26 cellular contexts compared by ENCODE assay signal in the genomic region with DNA sequence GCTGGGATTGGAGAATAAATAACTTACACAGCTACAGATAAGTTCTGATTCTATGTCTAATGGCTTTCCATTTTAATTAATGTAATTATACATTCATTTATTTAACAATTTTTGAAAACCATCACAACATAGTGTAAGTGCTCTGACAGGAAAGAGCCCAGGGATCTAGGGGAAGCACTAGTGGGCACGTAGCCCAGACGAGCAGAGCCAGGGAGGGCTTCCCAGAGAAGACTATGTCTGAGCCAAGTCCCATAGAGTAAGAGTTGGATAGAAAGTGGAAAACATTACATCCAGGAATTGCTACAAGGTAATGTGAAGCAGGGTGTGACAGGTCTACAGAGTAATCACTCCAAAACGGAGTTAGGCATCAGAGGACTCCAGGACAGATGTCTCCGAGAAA. TPM values are rescaled to one million over a fixed set of nuclear protein-coding genes. Genes with fewer than 3 reads are reported as not detected.
DNase-seq lines count a peak whose midpoint lies in the region; ATAC-seq, FAIRE-seq and TF ChIP-seq lines count a peak whose summit lies in the region.
"Had no signal": no experiment of that assay in that cellular context is flagged by ENCODE, and none has a peak within 500 bp of the region (broad histone marks: within the 10 kb centered on the region; RNA-seq: fewer than 3 reads in every experiment).

No MANE protein-coding gene starts in this region.

- no peak for FAIRE-seq in urothelium cell line (lab: Jason Lieb, UNC)
- FAIRE-seq: A204.1, GM12891, H1, RCC 7860 had no signal

- no peaks in the 10 kb centered on the region for H3K9me3 Mint-ChIP-seq in T-helper 2 cell treated with Interferon-gamma antibody and Interleukin-4, amounts not matched to agents 5 μg/mL and 100 μg/mL, for 36 hours
- H3K9me3 Mint-ChIP-seq: CD8-positive, alpha-beta T cell had no signal

- H3K36me3 ChIP-seq in left ventricle myocardium inferior: no peaks in the 10 kb centered on the region

- TF ChIP-seq CTCF in left ventricle myocardium inferior (IDR thresholded peaks at IDR 0.05; ENCODE audit: borderline replicate concordance) (no peak), VCaP (conservative IDR thresholded peaks at IDR 0.05) (no peak)

- H3K4me3 ChIP-seq in left ventricle myocardium inferior: no peak overlapping the region
- H3K4me3 ChIP-seq: BLaER1 treated with 17β-estradiol and CSF1 and Interleukin-3, amounts not matched to agents 10 nM and 100 nM had no signal

- no peaks in the 10 kb centered on the region for H3K4me1 ChIP-seq in left ventricle myocardium inferior

- no peaks in the 10 kb centered on the region for H3K4me1 Mint-ChIP-seq in T-helper 2 cell treated with Interferon-gamma antibody and Interleukin-4, amounts not matched to agents 5 μg/mL and 100 μg/mL, for 36 hours (ENCODE audit: low read depth)

- no peaks in the 10 kb centered on the region for H3K27me3 ChIP-seq in left ventricle myocardium inferior (ENCODE audit: low read depth)
- H3K27me3 ChIP-seq: BLaER1 treated with 17β-estradiol and CSF1 and Interleukin-3, amounts not matched to agents 10 nM and 100 nM had no signal

- no peaks in the 10 kb centered on the region for H3K27me3 Mint-ChIP-seq in T-helper 2 cell treated with Interferon-gamma antibody and Interleukin-4, amounts not matched to agents 5 μg/mL and 100 μg/mL, for 36 hours (ENCODE audit: low read depth)

- peak; percentile 23 for ATAC-seq in left ventricle myocardium superior
- ATAC-seq in HG03354 (IDR thresholded peaks at IDR 0.05; ENCODE audit: poor library complexity, severe bottlenecking, unreplicated experiment): no peak
- ATAC-seq: CD8-positive, alpha-beta T cell had no signal

- H3K36me3 Mint-ChIP-seq in T-helper 2 cell treated with Interferon-gamma antibody and Interleukin-4, amounts not matched to agents 5 μg/mL and 100 μg/mL, for 36 hours (ENCODE audit: low read depth): peaks cover 3% of the 10 kb centered on the region

- no peak overlapping the region for H3K4me3 Mint-ChIP-seq in T-helper 2 cell treated with Interferon-gamma antibody and Interleukin-4, amounts not matched to agents 5 μg/mL and 100 μg/mL, for 36 hours
- H3K4me3 Mint-ChIP-seq: CD8-positive, alpha-beta T cell had no signal

- H3K9me3 ChIP-seq in left ventricle myocardium inferior (replicated peaks): no peaks in the 10 kb centered on the region
- H3K9me3 ChIP-seq: BLaER1 treated with 17β-estradiol and CSF1 and Interleukin-3, amounts not matched to agents 10 nM and 100 nM; SK-N-SH had no signal

- H3K27ac Mint-ChIP-seq in T-helper 2 cell treated with Interferon-gamma antibody and Interleukin-4, amounts not matched to agents 5 μg/mL and 100 μg/mL, for 36 hours: no peak overlapping the region

- intact Hi-C loops in left ventricle myocardium superior (cut with micrococcal nuclease) (no loop called here), left ventricle myocardium inferior (cut with micrococcal nuclease) (no loop called here)

- DNase-seq in left ventricle myocardium superior: no peak
- DNase-seq in left ventricle myocardium inferior: no peak
- DNase-seq in lung microvascular endothelial cell (ENCODE audit: low read depth in 2 of 2): peak; percentile 24 to 68
- DNase-seq in T-helper 2 cell treated with Interferon-gamma antibody and Interleukin-4, amounts not matched to agents 5 μg/mL and 100 μg/mL, for 36 hours (ENCODE audit: low spot score): no peak
- DNase-seq in urothelium cell line (ENCODE audit: low spot score): no peak
- DNase-seq: AML-193; CD8-positive, alpha-beta T cell; DMS 273 treated with DMSO at 0.1 percent for 48 hours; DMS79; EL; GF-D8; HCEC 1CT; NCI-H1092; NCI-H1417 treated with DMSO at 0.1 percent for 48 hours; NCI-H1694 treated with DMSO at 0.1 percent for 48 hours; NCI-H2081; NCI-H2227 treated with DMSO at 0.1 percent for 48 hours; NCI-H510A; SK-N-SH had no signal

- H3K27ac ChIP-seq in left ventricle myocardium inferior (replicated peaks) (no peak overlapping the region), VCaP (peak overlapping the region; percentile 100)
- H3K27ac ChIP-seq: BLaER1 treated with 17β-estradiol and CSF1 and Interleukin-3, amounts not matched to agents 10 nM and 100 nM had no signal

RNA-seq across cellular contexts. Expression of a gene that starts 2.9 kb away (rescaled TPM):
- total RNA-seq in left ventricle myocardium superior (not detected), left ventricle myocardium inferior (0.49 TPM), lung microvascular endothelial cell (under 0.01 TPM in 2 replicates)
- total RNA-seq: H1 had no signal

RNA-seq across cellular contexts. Expression of a gene that starts 57.4 kb away (rescaled TPM):
- total RNA-seq in left ventricle myocardium superior (19.4 TPM), left ventricle myocardium inferior (19.7 TPM), lung microvascular endothelial cell (6.7 and 6.8 TPM in 2 replicates)

RNA-seq across cellular contexts. Expression of a gene that starts 57.6 kb away (rescaled TPM):
- total RNA-seq in left ventricle myocardium superior: 11.4 TPM
- 12.9 TPM for total RNA-seq in left ventricle myocardium inferior
- total RNA-seq in lung microvascular endothelial cell: 22.0 and 29.8 TPM in 2 replicates

Comparison
In these comparisons a context has a peak if more than half of its experiments do, and no peak if none do; other contexts are left out.
1. DNase-seq: peak in lung microvascular endothelial cell (2 of 2); none in left ventricle myocardium superior (single experiment), left ventricle myocardium inferior (single experiment), T-helper 2 cell treated with Interferon-gamma antibody and Interleukin-4, amounts not matched to agents 5 μg/mL and 100 μg/mL, for 36 hours (single experiment) and urothelium cell line (single experiment).